19 cellular contexts compared by ENCODE assay signal in genomic region chr15:101697488-101697887, GRCh38. TPM values are rescaled to one million over a fixed set of nuclear protein-coding genes. Genes with fewer than 3 reads are reported as not detected.
DNase-seq lines count a peak whose midpoint lies in the region; ATAC-seq lines count a peak whose summit lies in the region.
"Had no signal": no experiment of that assay in that cellular context is flagged by ENCODE, and none has a peak within 500 bp of the region (broad histone marks: within the 10 kb centered on the region; RNA-seq: fewer than 3 reads in every experiment).

No MANE protein-coding gene starts in this region.

- no peaks in the 10 kb centered on the region for H3K9me3 ChIP-seq in CD4-positive, alpha-beta memory T cell (ENCODE audit: control insufficient read depth in 1 of 2, low read length in 2 of 2)
- H3K9me3 ChIP-seq in naive thymus-derived CD4-positive, alpha-beta T cell (ENCODE audit: control insufficient read depth in 2 of 3, low read length in 3 of 3), result no peaks in the 10 kb centered on the region
- H3K9me3 ChIP-seq: A549, HAP-1 had no signal

- POLR2A ChIA-PET in CD4-positive, alpha-beta memory T cell (lab: Charles Lee; ENCODE audit: partially characterized antibody), result interaction anchor here (1.7 kb wide), 1 partner anchor 27 kb away, joined by 4 read pairs; the partner anchor contains the start of gene TARS3
- POLR2A ChIA-PET in naive thymus-derived CD4-positive, alpha-beta T cell (lab: Charles Lee), result no interaction called here

- peak overlapping the region; percentile 30 for H3K4me3 Mint-ChIP-seq in activated T-cell treated with anti-CD3 and anti-CD28 coated beads, Interleukin-2, amount 50 U/mL, for 24 hours
- peak overlapping the region in 6 of 8 donors; percentile 32 to 70 (median 56) for H3K4me3 Mint-ChIP-seq in CD4-positive, alpha-beta memory T cell
- H3K4me3 Mint-ChIP-seq in T-helper 2 cell treated with Interferon-gamma antibody and Interleukin-4, amounts not matched to agents 5 μg/mL and 100 μg/mL, for 36 hours, result peak overlapping the region; percentile 72
- H3K4me3 Mint-ChIP-seq in naive thymus-derived CD4-positive, alpha-beta T cell, result peak overlapping the region; percentile 70 to 87 (median 75)

- peaks cover 45% of the 10 kb centered on the region for H3K4me1 Mint-ChIP-seq in activated T-cell treated with anti-CD3 and anti-CD28 coated beads, Interleukin-2, amount 50 U/mL, for 24 hours (ENCODE audit: low read depth)
- H3K4me1 Mint-ChIP-seq in CD4-positive, alpha-beta memory T cell, result peaks cover 20 to 56% (median 31%) of the 10 kb centered on the region in 4 donors
- H3K4me1 Mint-ChIP-seq in T-helper 2 cell treated with Interferon-gamma antibody and Interleukin-4, amounts not matched to agents 5 μg/mL and 100 μg/mL, for 36 hours (ENCODE audit: low read depth), result peaks cover 40% of the 10 kb centered on the region
- peaks cover 16 to 62% (median 44%) of the 10 kb centered on the region in 7 donors for H3K4me1 Mint-ChIP-seq in naive thymus-derived CD4-positive, alpha-beta T cell

- no peak for DNase-seq in activated T-cell treated with anti-CD3 and anti-CD28 coated beads, Interleukin-2, amount 50 U/mL, for 24 hours
- DNase-seq in activated T-cell treated with anti-CD3 and anti-CD28 coated beads for 4 hours (no peak), amygdala (lab: John Stamatoyannopoulos, UW) (no peak)
- DNase-seq in CD4-positive, alpha-beta memory T cell, result peak in 4 of 5 donors; percentile 5 to 49 (median 20)
- no peak for DNase-seq in T-helper 2 cell treated with Interferon-gamma antibody and Interleukin-4, amounts not matched to agents 5 μg/mL and 100 μg/mL, for 36 hours (ENCODE audit: low spot score)
- DNase-seq in naive thymus-derived CD4-positive, alpha-beta T cell, result peak in 7 of 9 donors; percentile 15 to 58 (median 27)
- DNase-seq: Calu3; DMS79; Karpas-422; MM.1S; NCI-H1105; NCI-H1694 treated with DMSO at 0.1 percent for 48 hours; NCI-H69; NK-92 treated with Interleukin-12 subunit alpha and Interleukin-12 subunit beta, amount 100 ng/mL, for 24 hours had no signal

- peaks cover 92% of the 10 kb centered on the region for H3K36me3 Mint-ChIP-seq in activated T-cell treated with anti-CD3 and anti-CD28 coated beads, Interleukin-2, amount 50 U/mL, for 24 hours (ENCODE audit: low read depth)
- H3K36me3 Mint-ChIP-seq in CD4-positive, alpha-beta memory T cell, result peaks cover 77 to 84% of the 10 kb centered on the region in 2 donors
- H3K36me3 Mint-ChIP-seq in T-helper 2 cell treated with Interferon-gamma antibody and Interleukin-4, amounts not matched to agents 5 μg/mL and 100 μg/mL, for 36 hours (ENCODE audit: low read depth), result peaks cover 68% of the 10 kb centered on the region
- peaks cover 36 to 78% (median 56%) of the 10 kb centered on the region in 5 donors for H3K36me3 Mint-ChIP-seq in naive thymus-derived CD4-positive, alpha-beta T cell

- CTCF ChIA-PET in CD4-positive, alpha-beta memory T cell (lab: Charles Lee; ENCODE audit: partially characterized antibody), result interaction anchor here (1.3 kb wide), 1 partner anchor 26 kb away, joined by 3 read pairs; the partner anchor contains the start of gene TARS3
- CTCF ChIA-PET in naive thymus-derived CD4-positive, alpha-beta T cell (lab: Charles Lee), result no interaction called here

- H3K27me3 ChIP-seq in CD4-positive, alpha-beta memory T cell (ENCODE audit: insufficient read depth, low read length), result no peaks in the 10 kb centered on the region
- no peaks in the 10 kb centered on the region for H3K27me3 ChIP-seq in naive thymus-derived CD4-positive, alpha-beta T cell (ENCODE audit: control insufficient read depth in 2 of 2, insufficient read depth in 2 of 2, low read length in 2 of 2)

- H3K36me3 ChIP-seq in CD4-positive, alpha-beta memory T cell (ENCODE audit: insufficient read depth, low read length), result peaks cover 34% of the 10 kb centered on the region
- peaks cover 8 to 58% (median 28%) of the 10 kb centered on the region in 3 experiments for H3K36me3 ChIP-seq in naive thymus-derived CD4-positive, alpha-beta T cell (ENCODE audit: control insufficient read depth in 2 of 3, insufficient read depth in 3 of 3, low read length in 3 of 3)

- no peak overlapping the region for H3K4me3 ChIP-seq in CD4-positive, alpha-beta memory T cell (ENCODE audit: low read length in 2 of 2)
- H3K4me3 ChIP-seq in naive thymus-derived CD4-positive, alpha-beta T cell (ENCODE audit: low read length), result no peak overlapping the region
- H3K4me3 ChIP-seq: A549, HAP-1 had no signal

- no peaks in the 10 kb centered on the region for H3K27me3 Mint-ChIP-seq in activated T-cell treated with anti-CD3 and anti-CD28 coated beads, Interleukin-2, amount 50 U/mL, for 24 hours
- no peaks in the 10 kb centered on the region for H3K27me3 Mint-ChIP-seq in CD4-positive, alpha-beta memory T cell
- H3K27me3 Mint-ChIP-seq in T-helper 2 cell treated with Interferon-gamma antibody and Interleukin-4, amounts not matched to agents 5 μg/mL and 100 μg/mL, for 36 hours (ENCODE audit: low read depth), result no peaks in the 10 kb centered on the region
- H3K27me3 Mint-ChIP-seq in naive thymus-derived CD4-positive, alpha-beta T cell, result no peaks in the 10 kb centered on the region

- peak overlapping the region; percentile 82 for H3K27ac Mint-ChIP-seq in activated T-cell treated with anti-CD3 and anti-CD28 coated beads, Interleukin-2, amount 50 U/mL, for 24 hours
- H3K27ac Mint-ChIP-seq in CD4-positive, alpha-beta memory T cell, result peak overlapping the region; percentile 21 to 85 (median 77)
- peak overlapping the region; percentile 95 for H3K27ac Mint-ChIP-seq in T-helper 2 cell treated with Interferon-gamma antibody and Interleukin-4, amounts not matched to agents 5 μg/mL and 100 μg/mL, for 36 hours
- H3K27ac Mint-ChIP-seq in naive thymus-derived CD4-positive, alpha-beta T cell, result peak overlapping the region; percentile 80 to 99 (median 91)

- H3K27ac ChIP-seq in CD4-positive, alpha-beta memory T cell (ENCODE audit: low read depth, low read length), result no peak overlapping the region
- peak overlapping the region; percentile 61 for H3K27ac ChIP-seq in naive thymus-derived CD4-positive, alpha-beta T cell (ENCODE audit: low read depth, low read length)
- H3K27ac ChIP-seq: A549, C4-2B had no signal

- peaks cover 18% of the 10 kb centered on the region for H3K4me1 ChIP-seq in CD4-positive, alpha-beta memory T cell (ENCODE audit: insufficient read depth, low read length)
- H3K4me1 ChIP-seq in naive thymus-derived CD4-positive, alpha-beta T cell (ENCODE audit: control insufficient read depth in 2 of 2, insufficient read depth in 2 of 2, low read length in 2 of 2), result peaks cover 0 to 18% of the 10 kb centered on the region in 2 donors

- no peaks in the 10 kb centered on the region for H3K9me3 Mint-ChIP-seq in activated T-cell treated with anti-CD3 and anti-CD28 coated beads, Interleukin-2, amount 50 U/mL, for 24 hours
- H3K9me3 Mint-ChIP-seq in CD4-positive, alpha-beta memory T cell, result no peaks in the 10 kb centered on the region
- H3K9me3 Mint-ChIP-seq in T-helper 2 cell treated with Interferon-gamma antibody and Interleukin-4, amounts not matched to agents 5 μg/mL and 100 μg/mL, for 36 hours, result no peaks in the 10 kb centered on the region
- peaks cover 0 to 2% (median 0%) of the 10 kb centered on the region in 11 donors for H3K9me3 Mint-ChIP-seq in naive thymus-derived CD4-positive, alpha-beta T cell

- ATAC-seq in naive thymus-derived CD4-positive, alpha-beta T cell, result peak; percentile 77
- no peak for ATAC-seq in HG03196 (IDR thresholded peaks at IDR 0.05; ENCODE audit: unreplicated experiment)
- ATAC-seq: A549, HepG2 had no signal

- intact Hi-C loops in CD4-positive, alpha-beta memory T cell (cut with micrococcal nuclease), result no loop called here
- intact Hi-C loops in naive thymus-derived CD4-positive, alpha-beta T cell (cut with micrococcal nuclease), result loop anchor here (1.0 to 2.0 kb wide), 3 partner anchors 26 to 45 kb away; partner anchors contain the start of genes TARS3 (in 1 of the 2) and TM2D3 (in 1 of the 2)

RNA-seq across cellular contexts. Expression of gene TARS3, which starts 26.8 kb away (rescaled TPM):
- total RNA-seq in CD4-positive, alpha-beta memory T cell, result 10 to 100 TPM; 35.8 to 39.8 TPM
- polyA plus RNA-seq in CD4-positive, alpha-beta memory T cell, result 10 to 100 TPM in 1 of 2 donors, 1 to 10 TPM in 1; 8.9 to 17.2 TPM
- 10 to 100 TPM; 20.5 to 42.6 (median 23.6) TPM for total RNA-seq in naive thymus-derived CD4-positive, alpha-beta T cell
- polyA plus RNA-seq in naive thymus-derived CD4-positive, alpha-beta T cell, result 10 to 100 TPM; 10.2 to 17.0 TPM

RNA-seq across cellular contexts. Expression of gene TM2D3, which starts 45.3 kb away (rescaled TPM):
- 10 to 100 TPM; 86.3 to 92.9 TPM for total RNA-seq in CD4-positive, alpha-beta memory T cell
- polyA plus RNA-seq in CD4-positive, alpha-beta memory T cell, result 10 to 100 TPM; 35.1 to 40.3 TPM
- total RNA-seq in naive thymus-derived CD4-positive, alpha-beta T cell, result 100 to 1,000 TPM in 1 of 5 experiments, 10 to 100 TPM in 4; 54.4 to 105 (median 87.9) TPM
- 10 to 100 TPM; 42.8 to 49.2 TPM for polyA plus RNA-seq in naive thymus-derived CD4-positive, alpha-beta T cell

Comparison
In these comparisons a context has a peak if more than half of its experiments do, and no peak if none do; other contexts are left out.
1. DNase-seq: peak in CD4-positive, alpha-beta memory T cell (4 of 5) and naive thymus-derived CD4-positive, alpha-beta T cell (7 of 9); none in activated T-cell treated with anti-CD3 and anti-CD28 coated beads, Interleukin-2, amount 50 U/mL, for 24 hours (single experiment), activated T-cell treated with anti-CD3 and anti-CD28 coated beads for 4 hours (single experiment), T-helper 2 cell treated with Interferon-gamma antibody and Interleukin-4, amounts not matched to agents 5 μg/mL and 100 μg/mL, for 36 hours (single experiment) and amygdala (0 of 56).
2. Peak in every context shown above with its lines, with median percentiles within 50 percentile points of each other: H3K27ac Mint-ChIP-seq and H3K4me3 Mint-ChIP-seq.